Comparison of ENCODE assay signal across 14 cellular contexts in the genomic region with DNA sequence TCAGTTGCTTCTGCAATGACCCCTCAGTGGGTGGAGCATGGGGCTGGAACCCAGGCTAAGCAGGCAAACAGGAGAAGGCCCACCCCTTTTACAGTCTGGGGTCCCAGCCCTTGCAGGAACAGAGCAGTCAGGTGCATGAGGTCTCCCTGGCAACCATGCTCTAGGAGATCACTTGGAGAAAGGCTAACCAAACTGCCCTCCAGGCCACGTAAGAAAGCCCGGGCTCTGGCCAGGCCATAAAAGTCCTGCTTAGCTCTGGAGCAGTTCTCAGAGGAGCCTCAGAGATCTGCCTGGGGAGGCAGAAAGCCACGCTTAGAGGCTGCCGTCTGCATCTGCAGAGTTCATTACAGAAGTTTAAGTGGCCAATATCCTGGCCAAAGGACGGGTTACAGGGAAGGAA.
"Had no signal": no experiment of that assay in that cellular context is flagged by ENCODE, and none has a peak within 500 bp of the region (broad histone marks: within the 10 kb centered on the region; RNA-seq: fewer than 3 reads in every experiment).

No MANE protein-coding gene starts in this region.

- H3K27me3 Mint-ChIP-seq: activated naive CD8-positive, alpha-beta T cell treated with anti-CD3 and anti-CD28 coated beads for 36 hours had no signal

- H3K4me3 Mint-ChIP-seq: activated naive CD8-positive, alpha-beta T cell treated with anti-CD3 and anti-CD28 coated beads for 36 hours; brain; mesothelial cell of epicardium; nephron had no signal

- H3K36me3 ChIP-seq: transverse colon had no signal

- H3K9me3 ChIP-seq: SJCRH30, transverse colon had no signal

- H3K27ac Mint-ChIP-seq: activated naive CD8-positive, alpha-beta T cell treated with anti-CD3 and anti-CD28 coated beads for 36 hours; mesothelial cell of epicardium had no signal

- H3K4me3 ChIP-seq: coronary artery, lung, SJCRH30, transverse colon had no signal

- H3K36me3 Mint-ChIP-seq: brain had no signal

- H3K27me3 ChIP-seq: SJCRH30, transverse colon had no signal

- DNase-seq: activated CD4-positive, alpha-beta T cell treated with anti-CD3 and anti-CD28 coated beads, Interleukin-2, amount 50 U/mL, for 1 hour; activated naive CD8-positive, alpha-beta T cell treated with anti-CD3 and anti-CD28 coated beads for 36 hours; central memory CD4-positive, alpha-beta T cell; nucleus accumbens; SJCRH30; stimulated activated naive CD4-positive, alpha-beta T cell; substantia nigra; T1000; transverse colon had no signal

- H3K4me1 ChIP-seq: transverse colon had no signal

- H3K9me3 Mint-ChIP-seq: mesothelial cell of epicardium, nephron had no signal

- H3K27ac ChIP-seq: SJCRH30 had no signal
